8 cellular contexts compared by ENCODE assay signal in the genomic region with DNA sequence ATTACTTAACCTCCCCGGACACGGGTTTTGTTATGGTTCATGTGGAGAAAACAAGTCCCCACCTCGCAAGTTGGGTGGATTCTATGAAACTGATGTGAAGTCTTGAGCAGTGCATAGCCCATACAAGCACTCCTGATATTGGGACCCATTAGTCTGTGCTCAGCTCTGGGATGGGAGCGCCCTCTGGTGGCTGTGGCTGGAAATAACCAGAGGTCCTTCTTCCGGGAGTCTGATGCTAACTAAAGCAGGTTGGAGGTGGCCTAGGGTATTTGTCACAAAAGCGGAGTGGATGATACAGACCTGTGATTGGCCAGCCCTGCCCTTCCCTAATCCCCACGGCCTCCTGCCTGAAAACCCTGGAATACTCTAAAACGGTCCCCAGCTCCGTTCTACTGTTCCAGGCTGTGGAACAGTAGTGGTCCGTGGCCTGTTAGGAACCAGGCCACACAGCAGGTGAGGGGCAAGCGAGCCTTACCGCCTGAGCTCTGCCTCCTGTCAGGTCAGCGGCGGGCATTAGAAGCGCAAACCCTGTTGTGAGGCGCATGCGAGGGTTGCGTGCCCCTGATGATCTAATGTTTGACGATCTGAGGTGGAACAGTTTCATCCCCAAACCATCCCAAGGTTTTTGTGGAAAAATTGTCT. TPM values are rescaled to one million over a fixed set of nuclear protein-coding genes. Genes with fewer than 3 reads are reported as not detected.
DNase-seq lines count a peak whose midpoint lies in the region; ATAC-seq, FAIRE-seq and TF ChIP-seq lines count a peak whose summit lies in the region.

No MANE protein-coding gene starts in this region.

- H3K4me3 ChIP-seq in OCI-LY7 (ENCODE audit: low read depth, low read length, poor library complexity, severe bottlenecking) (no peak overlapping the region), esophagus squamous epithelium (no peak overlapping the region)

- H3K4me1 ChIP-seq in OCI-LY7 (ENCODE audit: insufficient read depth, low read length, poor library complexity, severe bottlenecking) (peaks cover 42% of the 10 kb centered on the region), esophagus squamous epithelium (peaks cover 68 to 100% (median 74%) of the 10 kb centered on the region in 3 donors)

- no peaks in the 10 kb centered on the region for H3K27me3 Mint-ChIP-seq in naive thymus-derived CD8-positive, alpha-beta T cell

- H3K4me2 ChIP-seq in OCI-LY7 (ENCODE audit: low read length): peak overlapping the region; percentile 23; the same call in 1 of the 2 replicates

- no peaks in the 10 kb centered on the region for H3K79me2 ChIP-seq in OCI-LY7 (ENCODE audit: insufficient read depth, low read depth, low read length)

- TF ChIP-seq CTCF in D721Med (IDR thresholded peaks at IDR 0.05; ENCODE audit: insufficient read depth, missing control alignments): peak; percentile 95
- peak; percentile 97 for TF ChIP-seq CTCF in OCI-LY7 (conservative IDR thresholded peaks at IDR 0.05; ENCODE audit: low read length)
- peak; percentile 92 to 97 (median 96) for TF ChIP-seq CTCF in esophagus squamous epithelium (IDR thresholded peaks at IDR 0.05)

- no peak overlapping the region for H3K4me3 Mint-ChIP-seq in naive thymus-derived CD8-positive, alpha-beta T cell

- ATAC-seq in GM21360 (IDR thresholded peaks at IDR 0.05; ENCODE audit: unreplicated experiment): peak; percentile 79
- ATAC-seq in naive thymus-derived CD8-positive, alpha-beta T cell: peak; percentile 96 to 97

- no peaks in the 10 kb centered on the region for H3K9me3 Mint-ChIP-seq in naive thymus-derived CD8-positive, alpha-beta T cell

- H3K36me3 ChIP-seq in OCI-LY7 (ENCODE audit: insufficient read depth, low read length): peaks cover 25% of the 10 kb centered on the region; the same call in 1 of the 2 replicates
- peaks cover 14 to 42% (median 15%) of the 10 kb centered on the region in 3 donors for H3K36me3 ChIP-seq in esophagus squamous epithelium

- intact Hi-C loops in OCI-LY7 (cut with micrococcal nuclease; ENCODE audit: unreplicated experiment): loop anchor here (1.0 to 10.0 kb wide), 5 partner anchors 37 to 185 kb away; a partner anchor contains a TSS
- intact Hi-C loops in esophagus squamous epithelium (cut with DNase I): loop anchor here (5.0 kb wide), 3 partner anchors 37 to 62 kb away; no protein-coding TSS in a partner anchor

- peak overlapping the region in 7 of 10 donors; percentile 17 to 95 (median 62) for H3K27ac Mint-ChIP-seq in naive thymus-derived CD8-positive, alpha-beta T cell

- no peak for FAIRE-seq in D721Med (lab: Jason Lieb, UNC)

- BruUV-seq in OCI-LY7 (replicated peaks; lab: Mats Ljungman, UMichigan): no TSS peak

- WGBS in esophagus squamous epithelium, 2 donors: 28 to 46% methylated on average over 13 to 14 of the region's 19 CpGs

- no peak overlapping the region for H2AFZ ChIP-seq in OCI-LY7 (ENCODE audit: low read length)

- H3K27ac ChIP-seq in OCI-LY7 (ENCODE audit: low read depth, low read length, poor library complexity, severe bottlenecking) (no peak overlapping the region), esophagus squamous epithelium (peak overlapping the region in 3 of 4 donors; percentile 5 to 64 (median 58))

- no peaks in the 10 kb centered on the region for H4K20me1 ChIP-seq in OCI-LY7 (ENCODE audit: insufficient read depth, low read length)

- H3K9me2 ChIP-seq in OCI-LY7 (ENCODE audit: insufficient read depth, low read length): no peaks in the 10 kb centered on the region

- DNase-seq in D721Med (ENCODE audit: insufficient read length, low spot score): peak; percentile 90
- DNase-seq in HUDEP-2 (lab: John Stamatoyannopoulos, UW; ENCODE audit: unreplicated experiment in 76 of 76): peak in 75 of 76 experiments; percentile 3 to 91 (median 77)
- DNase-seq in OCI-LY7 (ENCODE audit: low spot score): peak; percentile 89
- DNase-seq in activated T-cell treated with anti-CD3 and anti-CD28 coated beads for 4 hours: peak; percentile 93
- peak; percentile 32 for DNase-seq in esophagus squamous epithelium (lab: John Stamatoyannopoulos, UW)
- DNase-seq in naive thymus-derived CD8-positive, alpha-beta T cell: peak; percentile 78 to 94 (median 90)
- DNase-seq in stimulated activated naive CD4-positive, alpha-beta T cell treated with Interleukin-2 at 50 U/mL for 16 hours (lab: John Stamatoyannopoulos, UW): peak; percentile 85

- H3K36me3 Mint-ChIP-seq in naive thymus-derived CD8-positive, alpha-beta T cell: peaks cover 0 to 9% (median under 1%) of the 10 kb centered on the region in 3 donors

- H3K9me3 ChIP-seq in OCI-LY7 (ENCODE audit: low read length): no peaks in the 10 kb centered on the region
- H3K9me3 ChIP-seq in esophagus squamous epithelium: no peaks in the 10 kb centered on the region

- CTCF ChIA-PET in OCI-LY7 (lab: Charles Lee; ENCODE audit: unreplicated experiment): interaction anchor here (0.6 to 1.1 kb wide), 4 partner anchors 18 to 59 kb away, joined by 3 to 8 read pairs (median 3); no protein-coding TSS in a partner anchor

- POLR2A ChIA-PET in OCI-LY7 (lab: Charles Lee): interaction anchor here (0.6 kb wide), 1 partner anchor 485 kb away, joined by 3 read pairs; no protein-coding TSS in a partner anchor
- POLR2A ChIA-PET in naive thymus-derived CD8-positive, alpha-beta T cell (lab: Charles Lee): interaction anchor here (1.0 to 2.3 kb wide), 7 partner anchors 10 to 59 kb away, joined by 3 to 10 read pairs (median 4); a partner anchor contains a TSS

- H3K27me3 ChIP-seq in esophagus squamous epithelium: no peaks in the 10 kb centered on the region

- peaks cover 16 to 28% (median 23%) of the 10 kb centered on the region in 4 donors for H3K4me1 Mint-ChIP-seq in naive thymus-derived CD8-positive, alpha-beta T cell

- TF ChIP-seq POLR2A in esophagus squamous epithelium (IDR thresholded peaks at IDR 0.05): no peak

RNA-seq across cellular contexts. Expression of a gene that starts 6.4 kb away (rescaled TPM):
- total RNA-seq in OCI-LY7 (2014; rRNA removed; shearing (Covaris generic)): 3.8 and 9.6 TPM in 2 replicates
- total RNA-seq in OCI-LY7 (2022) (8.6 and 12.0 TPM in 2 replicates), esophagus squamous epithelium (10 to 100 TPM; 18.9 to 35.4 (median 25.4) TPM)
- total RNA-seq in naive thymus-derived CD8-positive, alpha-beta T cell: 10 to 100 TPM; 11.5 to 12.8 TPM
- polyA plus RNA-seq in naive thymus-derived CD8-positive, alpha-beta T cell: 10 to 100 TPM in 1 of 3 donors, 1 to 10 TPM in 2; 9.4 to 11.6 (median 9.7) TPM

RNA-seq across cellular contexts. Expression of a gene that starts 20.7 kb away (rescaled TPM):
- total RNA-seq in OCI-LY7 (2014; rRNA removed; shearing (Covaris generic)): 0.69 and 0.80 TPM in 2 replicates
- 2.9 and 4.7 TPM in 2 replicates for total RNA-seq in OCI-LY7 (2022)
- total RNA-seq in esophagus squamous epithelium: 10 to 100 TPM; 12.9 to 39.3 (median 22.5) TPM
- under 1 TPM; 0.63 to 0.65 TPM for total RNA-seq in naive thymus-derived CD8-positive, alpha-beta T cell
- under 1 TPM; 0.08 to 0.27 (median 0.12) TPM for polyA plus RNA-seq in naive thymus-derived CD8-positive, alpha-beta T cell

RNA-seq across cellular contexts. Expression of a gene that starts 40.3 kb away (rescaled TPM):
- total RNA-seq in OCI-LY7 (2014; rRNA removed; shearing (Covaris generic)): 38.4 and 45.9 TPM in 2 replicates
- total RNA-seq in OCI-LY7 (2022) (130 and 131 TPM in 2 replicates), esophagus squamous epithelium (10 to 100 TPM; 19.8 to 37.2 (median 24.0) TPM)
- total RNA-seq in naive thymus-derived CD8-positive, alpha-beta T cell: 100 to 1,000 TPM; 160 to 165 TPM
- polyA plus RNA-seq in naive thymus-derived CD8-positive, alpha-beta T cell: 10 to 100 TPM; 10.2 to 30.5 (median 14.3) TPM

RNA-seq across cellular contexts. Expression of a gene that starts 54.1 kb away (rescaled TPM):
- total RNA-seq in OCI-LY7 (2014; rRNA removed; shearing (Covaris generic)): 0.19 TPM in 1 of 2 replicates, not detected in the other
- total RNA-seq in OCI-LY7 (2022) (0.55 TPM in 1 of 2 replicates, not detected in the other), esophagus squamous epithelium (100 to 1,000 TPM in 1 of 4 donors, 10 to 100 TPM in 3; 39.8 to 112 (median 46.3) TPM)
- not detected for total RNA-seq in naive thymus-derived CD8-positive, alpha-beta T cell
- polyA plus RNA-seq in naive thymus-derived CD8-positive, alpha-beta T cell: not detected

Comparison
In these comparisons a context has a peak if more than half of its experiments do, and no peak if none do; other contexts are left out.
1. DNase-seq: peak in every context shown above with its lines; median percentile 93 in activated T-cell treated with anti-CD3 and anti-CD28 coated beads for 4 hours; 90 in naive thymus-derived CD8-positive, alpha-beta T cell; 90 in D721Med; 89 in OCI-LY7; 85 in stimulated activated naive CD4-positive, alpha-beta T cell treated with Interleukin-2 at 50 U/mL for 16 hours; 77 in HUDEP-2; 32 in esophagus squamous epithelium.